In the genomic region with DNA sequence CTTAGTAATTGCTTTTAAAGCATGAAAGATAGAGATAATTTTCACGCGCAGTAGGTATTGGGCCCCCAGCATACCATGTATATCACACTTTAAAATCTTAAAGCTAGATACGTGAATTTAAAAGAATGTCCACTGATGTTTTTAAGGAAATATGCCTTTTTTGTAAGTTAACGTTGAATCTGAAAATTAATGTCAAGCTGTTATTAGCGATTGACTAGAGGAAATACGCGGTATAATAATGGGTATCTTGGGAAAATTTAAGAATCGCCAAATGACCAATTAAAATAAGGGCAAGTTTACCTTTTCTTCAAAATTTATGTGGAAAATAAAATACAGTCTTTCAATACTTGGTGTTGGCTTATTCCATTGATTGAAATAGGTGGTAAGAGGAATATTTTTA, we compare ENCODE assay signal across 8 cellular contexts. TPM values are rescaled to one million over a fixed set of nuclear protein-coding genes. Genes with fewer than 3 reads are reported as not detected.
DNase-seq lines count a peak whose midpoint lies in the region; ATAC-seq and TF ChIP-seq lines count a peak whose summit lies in the region.

No MANE protein-coding gene starts in this region.

- H3K4me1 ChIP-seq in BE2C (peaks cover 13% of the 10 kb centered on the region), duodenal mucosa (ENCODE audit: control insufficient read depth in 1 of 2, insufficient read depth in 2 of 2, low read length in 2 of 2) (peaks cover 26 to 34% of the 10 kb centered on the region in 2 donors)

- H3K4me3 ChIP-seq in BE2C (ENCODE audit: low read depth, low read length) (peak overlapping the region; percentile 97), NB4 (ENCODE audit: low read depth, low read length) (peak overlapping the region; percentile 80), duodenal mucosa (ENCODE audit: low read depth in 1 of 2, low read length in 2 of 2) (peak overlapping the region; percentile 14 to 50)

- no peak for DNase-seq in BE2C
- DNase-seq in NB4 (ENCODE audit: low read depth), result no peak
- no peak for DNase-seq in neural crest cell (ENCODE audit: low read depth, low spot score)
- DNase-seq in RKO (ENCODE audit: low spot score), result no peak
- DNase-seq in left colon, result no peak
- no peak for DNase-seq in NCI-H2227 (lab: John Stamatoyannopoulos, UW; ENCODE audit: unreplicated experiment)
- no peak for DNase-seq in NCI-H2227 treated with DMSO at 0.1 percent for 48 hours (lab: John Stamatoyannopoulos, UW)

- peak overlapping the region; percentile 97 for H3K4me3 Mint-ChIP-seq in neural crest cell

- peaks cover 50% of the 10 kb centered on the region for H3K36me3 Mint-ChIP-seq in neural crest cell (ENCODE audit: low read depth)

- no peak overlapping the region for H3K27ac Mint-ChIP-seq in neural crest cell (ENCODE audit: unreplicated experiment)

- H3K9me3 ChIP-seq in BE2C, result no peaks in the 10 kb centered on the region
- H3K9me3 ChIP-seq in duodenal mucosa (ENCODE audit: control insufficient read depth in 1 of 2, low read length in 2 of 2), result no peaks in the 10 kb centered on the region

- H3K27me3 Mint-ChIP-seq in neural crest cell (ENCODE audit: low read depth), result peaks cover 6% of the 10 kb centered on the region

- no peak overlapping the region for H3K27ac ChIP-seq in duodenal mucosa (ENCODE audit: low read depth, low read length)

- H3K27me3 ChIP-seq in BE2C (no peaks in the 10 kb centered on the region), duodenal mucosa (ENCODE audit: control insufficient read depth in 1 of 2, insufficient read depth in 2 of 2, low read length in 2 of 2) (no peaks in the 10 kb centered on the region)

- TF ChIP-seq CTCF in BE2C (IDR thresholded peaks at IDR 0.05; ENCODE audit: low read depth, low read length) (no peak), NB4 (IDR thresholded peaks at IDR 0.05; ENCODE audit: low read depth, low read length) (no peak), neural crest cell (conservative IDR thresholded peaks at IDR 0.05) (no peak)

- intact Hi-C loops in left colon (cut with DNase I, micrococcal nuclease), result no loop called here

- H3K9me3 Mint-ChIP-seq in neural crest cell, result peaks cover 3% of the 10 kb centered on the region

- H3K4me1 Mint-ChIP-seq in neural crest cell, result peaks cover 59% of the 10 kb centered on the region

- H3K9ac ChIP-seq in duodenal mucosa (ENCODE audit: low read depth in 1 of 2, low read length in 2 of 2), result peak overlapping the region; percentile 26 to 49

- TF ChIP-seq POLR2A in NB4 (IDR thresholded peaks at IDR 0.05; ENCODE audit: extremely low read depth, insufficient read length), result no peak

- ATAC-seq in left colon, result no peak

- peaks cover 85% of the 10 kb centered on the region for H3K36me3 ChIP-seq in BE2C
- H3K36me3 ChIP-seq in duodenal mucosa (ENCODE audit: control insufficient read depth in 1 of 2, insufficient read depth in 2 of 2, low read length in 2 of 2), result peaks cover 39% of the 10 kb centered on the region in 2 donors

RNA-seq across cellular contexts. Expression of a gene that starts 13.3 kb away (rescaled TPM):
- 77.7 TPM for polyA plus RNA-seq in BE2C (2012; ENCODE audit: insufficient read depth, insufficient read length, low read depth)
- total RNA-seq in neural crest cell (93.4 and 103 TPM in 2 replicates), left colon (10 to 100 TPM; 85.7 to 86.9 TPM)

Comparison
In these comparisons a context has a peak if more than half of its experiments do, and no peak if none do; other contexts are left out.
1. H3K4me3 ChIP-seq: peak in every context shown above with its lines; median percentile 97 in BE2C; 80 in NB4; 32 in duodenal mucosa.